Comparison of ENCODE assay signal across 9 cellular contexts in the genomic region with DNA sequence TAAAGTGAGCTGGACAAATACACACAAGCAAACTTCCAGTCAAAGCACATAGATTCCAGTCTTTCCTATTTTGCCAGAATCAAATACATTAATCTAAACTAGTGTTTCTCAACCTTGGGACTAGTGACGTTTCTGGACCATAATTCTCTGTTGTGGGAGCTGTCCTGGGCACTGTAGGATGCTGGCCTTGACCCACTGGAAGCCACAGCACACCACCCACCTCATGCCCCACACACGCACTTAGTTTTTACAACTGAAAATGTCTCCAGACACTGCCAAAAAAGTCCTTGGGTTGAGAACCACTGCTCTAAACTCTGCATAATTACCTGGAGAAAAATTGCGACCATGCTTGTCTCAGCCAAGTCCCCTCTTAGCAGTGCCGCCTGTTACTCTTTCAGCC. TPM values are rescaled to one million over a fixed set of nuclear protein-coding genes. Genes with fewer than 3 reads are reported as not detected.
"Had no signal": no experiment of that assay in that cellular context is flagged by ENCODE, and none has a peak within 500 bp of the region (broad histone marks: within the 10 kb centered on the region; RNA-seq: fewer than 3 reads in every experiment).

No MANE protein-coding gene starts in this region.

- H3K4me3 ChIP-seq: GM23248, GM23338, HAP-1 had no signal

- H3K27ac ChIP-seq: GM23248 had no signal

- ATAC-seq: GM23338, HCT116 had no signal

- DNase-seq: GM23248, GOT3, H7, H9, HCEC 1CT, HFFc6 had no signal

- H3K9me3 ChIP-seq: HAP-1 had no signal

- H3K4me1 ChIP-seq: HAP-1 had no signal

RNA-seq across cellular contexts. Expression of gene MAP3K15, which starts 57.6 kb away (rescaled TPM):
- total RNA-seq: GM23248 had no signal
- polyA plus RNA-seq: GM23248 had no signal
